ENCODE assay signal across 8 cellular contexts in genomic region chr20:35447082-35447789, GRCh38.
DNase-seq lines count a peak whose midpoint lies in the region; ATAC-seq lines count a peak whose summit lies in the region.

No MANE protein-coding gene starts in this region.

- H3K36me3 ChIP-seq in HUES48 (ENCODE audit: control insufficient read depth, insufficient read depth, low read length) = no peaks in the 10 kb centered on the region
- no peaks in the 10 kb centered on the region for H3K36me3 ChIP-seq in NT2/D1 (ENCODE audit: insufficient read depth, insufficient read length, low read length)
- no peaks in the 10 kb centered on the region for H3K36me3 ChIP-seq in mucosa of stomach (ENCODE audit: control insufficient read depth, insufficient read depth, low read length)

- no peak overlapping the region for H3K27ac ChIP-seq in HUES48 (ENCODE audit: low read depth, low read length)

- peak; percentile 90 for DNase-seq in ELR (ENCODE audit: low read depth)
- DNase-seq in NT2/D1 (ENCODE audit: low read depth, low spot score) = peak; percentile 71
- peak; percentile 85 for DNase-seq in activated CD8-positive, alpha-beta memory T cell treated with anti-CD3 and anti-CD28 coated beads, Interleukin-2, amount 50 U/mL, for 24 hours (ENCODE audit: extremely low read depth)
- peak; percentile 78 for DNase-seq in epidermal melanocyte (ENCODE audit: insufficient read length, low spot score)
- peak; percentile 66 to 93 for DNase-seq in stimulated activated CD8-positive, alpha-beta memory T cell treated with anti-CD3 and anti-CD28 coated beads, Interleukin-4, amount 100 ng/mL, for 4 hours (ENCODE audit: low read depth in 2 of 2, low spot score in 1 of 2)

- H3K9ac ChIP-seq in HUES48 (ENCODE audit: low read depth, low read length) (peak overlapping the region; percentile 17; the same call in 1 of the 2 replicates), NT2/D1 (ENCODE audit: insufficient read length, low read depth) (no peak overlapping the region), mucosa of stomach (ENCODE audit: low read length) (peak overlapping the region; percentile 57)

- H3K27me3 ChIP-seq in HUES48 (ENCODE audit: control insufficient read depth, insufficient read depth, low read length) = no peaks in the 10 kb centered on the region
- H3K27me3 ChIP-seq in NT2/D1 (ENCODE audit: insufficient read depth, insufficient read length) = no peaks in the 10 kb centered on the region
- H3K27me3 ChIP-seq in mucosa of stomach (ENCODE audit: control insufficient read depth, insufficient read depth, low read length) = no peaks in the 10 kb centered on the region

- H3K4me3 ChIP-seq in HUES48 (ENCODE audit: low read depth, low read length) = peak overlapping the region; percentile 52
- H3K4me3 ChIP-seq in NT2/D1 (ENCODE audit: insufficient read length, low read depth) = no peak overlapping the region
- H3K4me3 ChIP-seq in mucosa of stomach (ENCODE audit: low read length) = no peak overlapping the region

- H3K9me3 ChIP-seq in HUES48 (ENCODE audit: control insufficient read depth, insufficient read depth, low read length) (no peaks in the 10 kb centered on the region), NT2/D1 (ENCODE audit: insufficient read depth, low read length) (no peaks in the 10 kb centered on the region), mucosa of stomach (ENCODE audit: control insufficient read depth, low read length) (no peaks in the 10 kb centered on the region)

- no peak for ATAC-seq in GM18907 (IDR thresholded peaks at IDR 0.05; ENCODE audit: unreplicated experiment)

- H3K4me1 ChIP-seq in HUES48 (ENCODE audit: control insufficient read depth, insufficient read depth, low read length) (peaks cover 6% of the 10 kb centered on the region; the same call in 1 of the 2 replicates), NT2/D1 (ENCODE audit: insufficient read depth, insufficient read length) (no peaks in the 10 kb centered on the region), mucosa of stomach (ENCODE audit: control insufficient read depth, insufficient read depth, low read length) (no peaks in the 10 kb centered on the region)
